Comparison of ENCODE assay signal across 11 cellular contexts in genomic region chr12:49959570-49960473, GRCh38. TPM values are rescaled to one million over a fixed set of nuclear protein-coding genes. Genes with fewer than 3 reads are reported as not detected.
DNase-seq lines count a peak whose midpoint lies in the region; ATAC-seq and TF ChIP-seq lines count a peak whose summit lies in the region.
"Had no signal": no experiment of that assay in that cellular context is flagged by ENCODE, and none has a peak within 500 bp of the region (broad histone marks: within the 10 kb centered on the region; RNA-seq: fewer than 3 reads in every experiment).

No MANE protein-coding gene starts in this region.

- H3K4me1 ChIP-seq in HCT116 (ENCODE audit: control insufficient read depth in 1 of 2, insufficient read depth in 2 of 2, low read length in 2 of 2) (peaks cover 30 to 36% of the 10 kb centered on the region in 2 experiments), lung (ENCODE audit: control insufficient read depth in 2 of 2, insufficient read depth in 2 of 2, low read length in 2 of 2) (peaks cover 0 to 8% of the 10 kb centered on the region in 2 donors), psoas muscle (no peaks in the 10 kb centered on the region)

- RAD21 ChIA-PET in HCT116 (lab: Charles Lee; ENCODE audit: low non-redundant PET in 1 of 2, low total read pairs in 2 of 2, uncharacterized antibody in 2 of 2, unreplicated experiment in 2 of 2) = interaction anchor here in 1 of 2 experiments (1.3 kb wide), 1 partner anchor 14 kb away, joined by 3 read pairs; no protein-coding TSS in a partner anchor

- peaks cover 5% of the 10 kb centered on the region for H3K4me1 Mint-ChIP-seq in activated naive CD8-positive, alpha-beta T cell treated with anti-CD3 and anti-CD28 coated beads for 36 hours

- DNase-seq in AG10803 (ENCODE audit: low read depth) (peak; percentile 16), HCT116 (ENCODE audit: low read depth, low spot score) (peak; percentile 50), lung (ENCODE audit: low spot score) (peak; percentile 77), psoas muscle (no peak), Ammon's horn (ENCODE audit: low spot score) (no peak)
- DNase-seq in activated naive CD8-positive, alpha-beta T cell treated with anti-CD3 and anti-CD28 coated beads for 36 hours = no peak
- no peak for DNase-seq in activated CD4-positive, alpha-beta T cell treated with anti-CD3 and anti-CD28 coated beads, Interleukin-2, amount 50 U/mL, for 48 hours
- DNase-seq: hypothalamus; stimulated activated CD4-positive, alpha-beta T cell treated with anti-CD3 and anti-CD28 coated beads, Interleukin-4, amount 100 ng/mL, for 24 hours; T-helper 9 cell had no signal

- H4K20me1 ChIP-seq in HCT116 (ENCODE audit: insufficient read depth) = no peaks in the 10 kb centered on the region

- peak overlapping the region; percentile 0 for H3K4me3 Mint-ChIP-seq in activated naive CD8-positive, alpha-beta T cell treated with anti-CD3 and anti-CD28 coated beads for 36 hours

- no peaks in the 10 kb centered on the region for H3K36me3 Mint-ChIP-seq in activated naive CD8-positive, alpha-beta T cell treated with anti-CD3 and anti-CD28 coated beads for 36 hours

- H3K27ac ChIP-seq in HCT116 (ENCODE audit: low read depth, low read length) = peak overlapping the region; percentile 45
- peak overlapping the region in 1 of 2 donors; percentile 61 for H3K27ac ChIP-seq in lung (ENCODE audit: low read depth in 1 of 2, low read length in 1 of 2)
- no peak overlapping the region for H3K27ac ChIP-seq in psoas muscle

- H3K79me2 ChIP-seq in HCT116 (ENCODE audit: insufficient read depth, low read length) = no peaks in the 10 kb centered on the region

- WGBS in lung, 2 donors = 23 to 29% methylated on average over 12 of the region's 12 CpGs
- WGBS in psoas muscle, 3 donors = 40 to 56% (median 55%) methylated on average over 12 of the region's 12 CpGs

- H3K27me3 ChIP-seq in HCT116 (ENCODE audit: insufficient read depth, low read length) (no peaks in the 10 kb centered on the region), lung (ENCODE audit: control insufficient read depth, insufficient read depth) (no peaks in the 10 kb centered on the region), psoas muscle (ENCODE audit: insufficient read depth in 3 of 3, low read length in 2 of 3) (peaks cover 0 to 64% (median 33%) of the 10 kb centered on the region in 3 donors)

- POLR2A ChIA-PET in HCT116 (lab: Charles Lee) = interaction anchor here (1.4 kb wide), 1 partner anchor 14 kb away, joined by 7 read pairs; no protein-coding TSS in a partner anchor

- H3K4me3 ChIP-seq in AG10803 (ENCODE audit: low read length) = no peak overlapping the region
- 0 out of 4 replicates have a peak overlapping the region, but pooled peaks of 1 of the 2 experiments have one; percentile 1 for H3K4me3 ChIP-seq in HCT116 (replicated peaks in 1 of 2; ENCODE audit: low read depth in 1 of 2, low read length in 2 of 2)
- no peak overlapping the region for H3K4me3 ChIP-seq in lung
- H3K4me3 ChIP-seq in psoas muscle = no peak overlapping the region

- no peaks in the 10 kb centered on the region for H3K9me3 Mint-ChIP-seq in activated naive CD8-positive, alpha-beta T cell treated with anti-CD3 and anti-CD28 coated beads for 36 hours

- no peaks in the 10 kb centered on the region for H3K9me3 ChIP-seq in HCT116 (ENCODE audit: control insufficient read depth in 1 of 2, insufficient read depth in 1 of 2, low read depth in 1 of 2, low read length in 2 of 2)
- peaks cover 0 to 2% of the 10 kb centered on the region in 2 donors for H3K9me3 ChIP-seq in lung (ENCODE audit: control insufficient read depth in 2 of 2, insufficient read depth in 1 of 2, low read length in 1 of 2)
- H3K9me3 ChIP-seq in psoas muscle = no peaks in the 10 kb centered on the region

- peak overlapping the region; percentile 15; the same call in 1 of the 2 replicates for H3K9ac ChIP-seq in HCT116 (ENCODE audit: low read length)

- no peak for TF ChIP-seq RAD21 in HCT116 (IDR thresholded peaks at IDR 0.05; ENCODE audit: low read depth)

- H2AFZ ChIP-seq in HCT116 (ENCODE audit: low read depth, low read length, poor library complexity, severe bottlenecking) = no peak overlapping the region

- H3K9me2 ChIP-seq in HCT116 (ENCODE audit: insufficient read depth) = no peaks in the 10 kb centered on the region

- no peak overlapping the region for H3K27ac Mint-ChIP-seq in activated naive CD8-positive, alpha-beta T cell treated with anti-CD3 and anti-CD28 coated beads for 36 hours

- peak overlapping the region; percentile 54 for H3K4me2 ChIP-seq in HCT116 (ENCODE audit: low read length)

- ATAC-seq in HCT116 (peak; percentile 84), lung (ENCODE audit: insufficient read depth, low FRiP score) (peak; percentile 31), psoas muscle (no peak), HG02623 (IDR thresholded peaks at IDR 0.05; ENCODE audit: unreplicated experiment) (no peak)

- intact Hi-C loops in HCT116 (cut with micrococcal nuclease) (loop anchor here (10.0 kb wide), 1 partner anchor 185 kb away; no protein-coding TSS in a partner anchor), psoas muscle (cut with DNase I) (loop anchor here in 1 of 2 donors (10.0 kb wide), 1 partner anchor 205 kb away; the partner anchor contains the start of gene CERS5)

- no peak for TF ChIP-seq POLR2A in HCT116 (IDR thresholded peaks at IDR 0.05; ENCODE audit: borderline replicate concordance, extremely low read depth, insufficient read depth, insufficient read length)

- BruUV-seq in HCT116 (replicated peaks; lab: Mats Ljungman, UMichigan) = no TSS peak

- TF ChIP-seq CTCF in AG10803 (conservative IDR thresholded peaks at IDR 0.05; ENCODE audit: low read length) = no peak
- TF ChIP-seq CTCF in HCT116 (IDR thresholded peaks at IDR 0.05 in 2 of 3, conservative IDR thresholded peaks at IDR 0.05 in 1 of 3; ENCODE audit: borderline replicate concordance in 1 of 3, insufficient read depth in 1 of 3, low read depth in 2 of 3, low read length in 2 of 3) = no peak
- no peak for TF ChIP-seq CTCF in lung (IDR thresholded peaks at IDR 0.05; ENCODE audit: control extremely low read depth, extremely low read depth)
- no peak for TF ChIP-seq CTCF in psoas muscle (IDR thresholded peaks at IDR 0.05)

- H3K36me3 ChIP-seq in HCT116 (ENCODE audit: control insufficient read depth in 1 of 2, insufficient read depth in 2 of 2, low read length in 2 of 2) (no peaks in the 10 kb centered on the region), lung (ENCODE audit: control insufficient read depth in 2 of 2, insufficient read depth in 2 of 2, low read length in 2 of 2) (no peaks in the 10 kb centered on the region), psoas muscle (ENCODE audit: insufficient read depth in 1 of 2, low read depth in 1 of 2) (no peaks in the 10 kb centered on the region)

- peaks cover 79% of the 10 kb centered on the region for H3K27me3 Mint-ChIP-seq in activated naive CD8-positive, alpha-beta T cell treated with anti-CD3 and anti-CD28 coated beads for 36 hours

- CTCF ChIA-PET in HCT116 (lab: Charles Lee) = interaction anchor here (1.0 to 3.7 kb wide), 5 partner anchors 8 to 182 kb away, joined by 3 to 32 read pairs (median 5); no protein-coding TSS in a partner anchor

TF ChIP-seq in HCT116, 20 proteins besides CTCF, POLR2A, EP300 and RAD21:
- no peak for TF ChIP-seq TCF7L2 (IDR thresholded peaks at IDR 0.05; ENCODE audit: borderline replicate concordance, extremely low read depth, insufficient read depth, insufficient read length)
- no peak for TF ChIP-seq MAX (IDR thresholded peaks at IDR 0.05)
- TF ChIP-seq YY1 (IDR thresholded peaks at IDR 0.05; ENCODE audit: extremely low read depth, insufficient replicate concordance, low read depth, low read length) = no peak
- TF ChIP-seq ATF3 (IDR thresholded peaks at IDR 0.05) = no peak
- no peak for TF ChIP-seq ZNF274 (IDR thresholded peaks at IDR 0.05; ENCODE audit: low read depth, low read length)
- TF ChIP-seq EZH2 (IDR thresholded peaks at IDR 0.05) = no peak
- TF ChIP-seq SIN3A (IDR thresholded peaks at IDR 0.05; ENCODE audit: low read depth) = no peak
- TF ChIP-seq ZFX (IDR thresholded peaks at IDR 0.05) = no peak
- no peak for TF ChIP-seq ELF1 (IDR thresholded peaks at IDR 0.05; ENCODE audit: borderline replicate concordance, low read depth)
- no peak for TF ChIP-seq SP1 (IDR thresholded peaks at IDR 0.05; ENCODE audit: low read depth)

RNA-seq across cellular contexts. Expression of gene AQP5, which starts 1.9 kb away (rescaled TPM):
- total RNA-seq in HCT116 (2021; ENCODE audit: unreplicated experiment) (not detected), lung (10 to 100 TPM in 1 of 2 donors, 1 to 10 TPM in 1; 7.5 to 39.7 TPM), psoas muscle (not detected)
- polyA plus RNA-seq in HCT116 (2012) = 0.05 TPM in 1 of 2 replicates, not detected in the other
- not detected for total RNA-seq in activated naive CD8-positive, alpha-beta T cell treated with anti-CD3 and anti-CD28 coated beads for 36 hours
- polyA plus RNA-seq in lung (10 to 100 TPM; 30.8 to 57.1 TPM), psoas muscle (under 1 TPM in 1 of 3 donors, not detected in 2; 0.05 TPM)

RNA-seq across cellular contexts. Expression of gene AQP2, which starts 9.3 kb away (rescaled TPM):
- total RNA-seq in HCT116 (2021; ENCODE audit: unreplicated experiment) = not detected
- polyA plus RNA-seq in HCT116 (2012) = not detected in 2 replicates
- not detected for total RNA-seq in activated naive CD8-positive, alpha-beta T cell treated with anti-CD3 and anti-CD28 coated beads for 36 hours
- total RNA-seq in lung = not detected
- not detected for polyA plus RNA-seq in lung
- not detected for total RNA-seq in psoas muscle
- polyA plus RNA-seq in psoas muscle = not detected

RNA-seq across cellular contexts. Expression of gene AQP6, which starts 12.9 kb away (rescaled TPM):
- total RNA-seq in HCT116 (2021; ENCODE audit: unreplicated experiment) = not detected
- 0.10 TPM in 2 replicates for polyA plus RNA-seq in HCT116 (2012)
- not detected for total RNA-seq in activated naive CD8-positive, alpha-beta T cell treated with anti-CD3 and anti-CD28 coated beads for 36 hours
- total RNA-seq in lung = under 1 TPM; 0.31 to 0.40 TPM
- polyA plus RNA-seq in lung = under 1 TPM; 0.03 to 0.06 TPM
- not detected for total RNA-seq in psoas muscle
- under 1 TPM in 1 of 3 donors, not detected in 2; 0.04 TPM for polyA plus RNA-seq in psoas muscle

RNA-seq across cellular contexts. Expression of gene FAIM2, which starts 56.1 kb away (rescaled TPM):
- total RNA-seq in HCT116 (2021; ENCODE audit: unreplicated experiment) (not detected), lung (1 to 10 TPM in 1 of 2 donors, under 1 TPM in 1; 0.57 to 1.4 TPM), psoas muscle (1 to 10 TPM in 1 of 4 donors, under 1 TPM in 2, not detected in 1; 0.22 to 1.1 (median 0.58) TPM)
- not detected in 2 replicates for polyA plus RNA-seq in HCT116 (2012)
- total RNA-seq in activated naive CD8-positive, alpha-beta T cell treated with anti-CD3 and anti-CD28 coated beads for 36 hours = under 1 TPM; 0.08 to 0.60 TPM
- polyA plus RNA-seq in lung (under 1 TPM; 0.46 to 0.53 TPM), psoas muscle (under 1 TPM in 2 of 3 donors, not detected in 1; 0.57 to 0.70 TPM)

Comparison
In these comparisons a context has a peak if more than half of its experiments do, and no peak if none do; other contexts are left out.
1. DNase-seq: peak in AG10803 (single experiment), HCT116 (single experiment) and lung (single experiment); none in activated naive CD8-positive, alpha-beta T cell treated with anti-CD3 and anti-CD28 coated beads for 36 hours (single experiment), psoas muscle (0 of 2), Ammon's horn (single experiment) and activated CD4-positive, alpha-beta T cell treated with anti-CD3 and anti-CD28 coated beads, Interleukin-2, amount 50 U/mL, for 48 hours (0 of 2).
2. ATAC-seq: peak in HCT116 (single experiment) and lung (single experiment); none in psoas muscle (0 of 4) and HG02623 (single experiment).